In the genomic region with DNA sequence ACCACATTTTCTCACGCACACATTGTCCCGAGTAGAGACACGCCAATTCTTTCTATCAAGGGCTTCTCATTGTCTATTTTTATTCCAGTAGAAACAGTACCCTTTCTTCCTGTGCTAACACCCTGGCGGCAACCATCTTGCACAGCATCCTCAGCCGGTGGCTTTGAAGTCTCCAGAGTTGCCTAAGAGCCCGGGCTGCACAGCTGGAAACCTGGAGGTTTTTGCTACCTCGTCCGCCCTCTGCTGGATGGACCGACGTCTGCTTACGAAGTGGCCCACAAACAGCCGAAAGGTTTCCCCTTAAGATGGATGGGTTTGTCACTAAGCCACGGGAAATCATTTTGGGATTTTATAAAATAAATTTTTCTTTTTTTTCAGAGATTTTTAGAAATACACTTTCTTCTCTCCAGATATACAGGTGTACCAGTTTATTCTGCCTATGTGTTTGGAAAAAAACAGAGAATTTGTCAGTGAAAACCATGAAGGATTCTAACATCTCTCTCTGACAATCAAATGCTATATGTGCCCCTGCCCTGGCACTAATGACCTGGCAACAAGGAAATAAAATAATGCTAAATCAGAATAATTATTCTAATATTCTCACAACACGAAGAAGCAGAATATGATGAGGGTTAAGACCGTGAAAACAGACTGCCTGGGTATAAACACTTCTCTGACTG, we compare ENCODE assay signal across 8 cellular contexts.
DNase-seq lines count a peak whose midpoint lies in the region; ATAC-seq and TF ChIP-seq lines count a peak whose summit lies in the region.

No MANE protein-coding gene starts in this region.

- ATAC-seq in activated naive CD4-positive, alpha-beta T cell treated with anti-CD3 and anti-CD28 coated beads, Interleukin-2, amount 50 U/mL, for 72 hours, result peak; percentile 75 to 97
- peak; percentile 96 for ATAC-seq in Right ventricle myocardium superior (ENCODE audit: poor library complexity)
- peak; percentile 67 to 88 (median 74) for ATAC-seq in psoas muscle
- ATAC-seq in HG02970 (IDR thresholded peaks at IDR 0.05; ENCODE audit: low FRiP score, unreplicated experiment), result no peak

- peak; percentile 85 for DNase-seq in GM03348 (ENCODE audit: low spot score)
- DNase-seq in HCEC 1CT, result peak; percentile 94
- DNase-seq in NB4 (ENCODE audit: low read depth), result peak; percentile 94
- DNase-seq in SKM-1 (lab: John Stamatoyannopoulos, UW; ENCODE audit: unreplicated experiment), result peak; percentile 82
- peak in 1 of 2 donors; percentile 68 for DNase-seq in activated naive CD4-positive, alpha-beta T cell treated with anti-CD3 and anti-CD28 coated beads, Interleukin-2, amount 50 U/mL, for 72 hours (ENCODE audit: low spot score in 2 of 2)
- peak; percentile 88 for DNase-seq in Right ventricle myocardium superior
- DNase-seq in psoas muscle, result peak; percentile 70 to 86

- H3K4me3 ChIP-seq in NB4 (ENCODE audit: low read depth, low read length) (no peak overlapping the region), psoas muscle (no peak overlapping the region)

- no peaks in the 10 kb centered on the region for H3K9me3 ChIP-seq in psoas muscle

- no peak overlapping the region for H3K27ac Mint-ChIP-seq in activated naive CD4-positive, alpha-beta T cell treated with anti-CD3 and anti-CD28 coated beads, Interleukin-2, amount 50 U/mL, for 72 hours

- H3K27ac ChIP-seq in psoas muscle, result no peak overlapping the region

- TF ChIP-seq POLR2A in NB4 (IDR thresholded peaks at IDR 0.05; ENCODE audit: extremely low read depth, insufficient read length), result no peak

- no peaks in the 10 kb centered on the region for H3K9me3 Mint-ChIP-seq in activated naive CD4-positive, alpha-beta T cell treated with anti-CD3 and anti-CD28 coated beads, Interleukin-2, amount 50 U/mL, for 72 hours

- WGBS in psoas muscle, 3 donors, result 15 to 25% (median 17%) methylated on average over 15 of the region's 15 CpGs

- peaks cover 0 to 3% (median 0%) of the 10 kb centered on the region in 3 donors for H3K27me3 ChIP-seq in psoas muscle (ENCODE audit: insufficient read depth in 3 of 3, low read length in 2 of 3)

- no peaks in the 10 kb centered on the region for H3K36me3 ChIP-seq in psoas muscle (ENCODE audit: insufficient read depth in 1 of 2, low read depth in 1 of 2)

- intact Hi-C loops in Right ventricle myocardium superior (cut with DNase I), result no loop called here
- intact Hi-C loops in psoas muscle (cut with DNase I), result no loop called here

- peak; percentile 94 for TF ChIP-seq CTCF in NB4 (IDR thresholded peaks at IDR 0.05; ENCODE audit: low read depth, low read length)
- TF ChIP-seq CTCF in psoas muscle (IDR thresholded peaks at IDR 0.05), result peak; percentile 60

- H3K36me3 Mint-ChIP-seq in activated naive CD4-positive, alpha-beta T cell treated with anti-CD3 and anti-CD28 coated beads, Interleukin-2, amount 50 U/mL, for 72 hours, result no peaks in the 10 kb centered on the region

- no peaks in the 10 kb centered on the region for H3K4me1 ChIP-seq in psoas muscle
